ENCODE assay signal across 24 cellular contexts in genomic region chr12:10943167-10943566, GRCh38. TPM values are rescaled to one million over a fixed set of nuclear protein-coding genes. Genes with fewer than 3 reads are reported as not detected.
"Had no signal": no experiment of that assay in that cellular context is flagged by ENCODE, and none has a peak within 500 bp of the region (broad histone marks: within the 10 kb centered on the region; RNA-seq: fewer than 3 reads in every experiment).

No MANE protein-coding gene starts in this region.

- H3K27ac ChIP-seq: brain microvascular endothelial cell had no signal

- H3K4me3 Mint-ChIP-seq: activated B cell treated with CpG ODN at 0.5 μM for 24 hours; activated CD4-positive, alpha-beta T cell treated with anti-CD3 and anti-CD28 coated beads, Interleukin-2, amount 10 ng/mL, durations not matched to agents 24 days and 14 days; activated CD8-positive, alpha-beta memory T cell treated with anti-CD3 and anti-CD28 coated beads, Interleukin-2, amount 10 ng/mL, durations not matched to agents 7 days and 5 days; activated naive CD4-positive, alpha-beta T cell treated with anti-CD3 and anti-CD28 coated beads, Interleukin-2, amount 10 ng/mL, durations not matched to agents 7 days and 5 days; activated naive CD8-positive, alpha-beta T cell treated with anti-CD3 and anti-CD28 coated beads for 36 hours; activated T-cell treated with anti-CD3 and anti-CD28 coated beads, Interleukin-2, amount 50 U/mL, for 24 hours; T-helper 17 cell had no signal

- H3K36me3 ChIP-seq: brain microvascular endothelial cell, MG63 had no signal

- H3K27me3 ChIP-seq: brain microvascular endothelial cell, MG63 had no signal

- H3K27ac Mint-ChIP-seq: activated B cell treated with CpG ODN at 0.5 μM for 24 hours; activated CD4-positive, alpha-beta T cell treated with anti-CD3 and anti-CD28 coated beads, Interleukin-2, amount 10 ng/mL, durations not matched to agents 24 days and 14 days; activated CD8-positive, alpha-beta memory T cell treated with anti-CD3 and anti-CD28 coated beads, Interleukin-2, amount 10 ng/mL, durations not matched to agents 7 days and 5 days; activated naive CD4-positive, alpha-beta T cell treated with anti-CD3 and anti-CD28 coated beads, Interleukin-2, amount 10 ng/mL, durations not matched to agents 7 days and 5 days; activated naive CD8-positive, alpha-beta T cell treated with anti-CD3 and anti-CD28 coated beads for 36 hours; activated T-cell treated with anti-CD3 and anti-CD28 coated beads, Interleukin-2, amount 50 U/mL, for 24 hours; activated T-helper 2 cell treated with anti-CD3 and anti-CD28 coated beads, Interferon-gamma antibody, Interleukin-2, Interleukin-4, amounts not matched to agents 10 μg/mL and 5 μg/mL and 100 μg/mL, durations not matched to agents 14 hours and 24 hours and 36 hours; T-helper 17 cell had no signal

- H3K27me3 Mint-ChIP-seq: activated B cell treated with CpG ODN at 0.5 μM for 24 hours; activated CD4-positive, alpha-beta T cell treated with anti-CD3 and anti-CD28 coated beads, Interleukin-2, amount 10 ng/mL, durations not matched to agents 24 days and 14 days; activated CD8-positive, alpha-beta memory T cell treated with anti-CD3 and anti-CD28 coated beads, Interleukin-2, amount 10 ng/mL, durations not matched to agents 7 days and 5 days; activated naive CD4-positive, alpha-beta T cell treated with anti-CD3 and anti-CD28 coated beads, Interleukin-2, amount 10 ng/mL, durations not matched to agents 7 days and 5 days; activated naive CD8-positive, alpha-beta T cell treated with anti-CD3 and anti-CD28 coated beads for 36 hours; activated T-cell treated with anti-CD3 and anti-CD28 coated beads, Interleukin-2, amount 50 U/mL, for 24 hours; T-helper 17 cell had no signal

- DNase-seq: activated B cell treated with CpG ODN at 0.5 μM for 24 hours; activated CD4-positive, alpha-beta T cell treated with anti-CD3 and anti-CD28 coated beads for 1 hour; activated CD4-positive, alpha-beta T cell treated with anti-CD3 and anti-CD28 coated beads, Interleukin-2, amount 10 ng/mL, durations not matched to agents 24 days and 14 days; activated CD4-positive, alpha-beta T cell treated with anti-CD3 and anti-CD28 coated beads, Interleukin-2, amount 50 U/mL, for 48 hours; activated CD8-positive, alpha-beta memory T cell treated with anti-CD3 and anti-CD28 coated beads, Interleukin-2, amount 10 ng/mL, durations not matched to agents 7 days and 5 days; activated gamma-delta T cell treated with Interleukin-2 at 50 U/mL for 16 hours; activated naive CD4-positive, alpha-beta T cell treated with anti-CD3 and anti-CD28 coated beads, Interleukin-2, amount 10 ng/mL, durations not matched to agents 7 days and 5 days; activated naive CD8-positive, alpha-beta T cell treated with anti-CD3 and anti-CD28 coated beads for 36 hours; activated T-cell treated with anti-CD3 and anti-CD28 coated beads, Interleukin-2, amount 50 U/mL, for 24 hours; brain microvascular endothelial cell; cerebellar nuclear complex; MG63; NCI-H1105; NCI-H1436; NCI-H1694 treated with DMSO at 0.1 percent for 48 hours; NCI-H2029 treated with DMSO at 0.1 percent for 48 hours; NCI-H446; NCI-H524; SHP77; T-helper 17 cell; T-helper 9 cell had no signal

- H3K4me3 ChIP-seq: MG63 had no signal

- H3K4me1 Mint-ChIP-seq: activated B cell treated with CpG ODN at 0.5 μM for 24 hours had no signal

RNA-seq across cellular contexts. Expression of gene PRH2, which starts 14.1 kb away (rescaled TPM):
- total RNA-seq: activated B cell treated with CpG ODN at 0.5 μM for 24 hours; activated CD4-positive, alpha-beta T cell treated with anti-CD3 and anti-CD28 coated beads, Interleukin-2, amount 10 ng/mL, durations not matched to agents 24 days and 14 days; activated naive CD8-positive, alpha-beta T cell treated with anti-CD3 and anti-CD28 coated beads for 36 hours; activated T-helper 2 cell treated with anti-CD3 and anti-CD28 coated beads, Interferon-gamma antibody, Interleukin-2, Interleukin-4, amounts not matched to agents 10 μg/mL and 5 μg/mL and 100 μg/mL, durations not matched to agents 14 hours and 24 hours and 36 hours; cardiac septum; T-helper 17 cell had no signal
- polyA plus RNA-seq: adipose tissue had no signal

RNA-seq across cellular contexts. Expression of gene TAS2R13, which starts 33.8 kb away (rescaled TPM):
- polyA plus RNA-seq: adipose tissue had no signal
